ENCODE assay signal across 30 cellular contexts in the genomic region with DNA sequence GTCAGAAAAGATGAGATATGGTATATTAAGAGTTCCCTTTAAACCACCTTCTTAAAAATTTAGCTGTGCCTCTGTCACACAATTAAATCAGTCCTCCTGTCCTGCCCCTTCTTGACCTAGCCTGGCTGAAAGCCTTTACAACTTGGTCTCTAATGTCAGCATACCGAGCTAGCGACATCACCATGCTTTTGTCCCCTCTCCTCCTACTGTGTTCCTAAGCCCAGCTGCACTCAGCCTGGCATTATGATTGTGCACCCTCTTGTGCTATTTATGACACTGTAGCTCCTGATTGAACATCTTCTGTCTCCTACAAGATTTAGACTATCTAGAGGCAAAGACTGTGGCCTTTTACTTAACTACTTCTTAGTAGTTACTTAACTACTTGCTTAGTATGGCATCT. TPM values are rescaled to one million over a fixed set of nuclear protein-coding genes. Genes with fewer than 3 reads are reported as not detected.
DNase-seq lines count a peak whose midpoint lies in the region; ATAC-seq, FAIRE-seq and TF ChIP-seq lines count a peak whose summit lies in the region.
"Had no signal": no experiment of that assay in that cellular context is flagged by ENCODE, and none has a peak within 500 bp of the region (broad histone marks: within the 10 kb centered on the region; RNA-seq: fewer than 3 reads in every experiment).

No MANE protein-coding gene starts in this region.

- no peaks in the 10 kb centered on the region for H3F3A ChIP-seq in GM23338 (replicated peaks; ENCODE audit: low read depth)

- H3K56ac ChIP-seq in H1 (replicated peaks; ENCODE audit: insufficient read length, low read depth, low read length), result no peak overlapping the region

- no peaks in the 10 kb centered on the region for H3K9me3 Mint-ChIP-seq in GM23338
- H3K9me3 Mint-ChIP-seq: activated CD8-positive, alpha-beta T cell treated with anti-CD3 and anti-CD28 coated beads for 36 hours; activated naive CD8-positive, alpha-beta T cell treated with anti-CD3 and anti-CD28 coated beads, Interleukin-2, amount 50 U/mL, for 24 hours; nephron progenitor cell had no signal

- TF ChIP-seq EP300 in H1 (IDR thresholded peaks at IDR 0.05; ENCODE audit: borderline replicate concordance in 1 of 2, low read depth in 2 of 2, low read length in 2 of 2), result no peak

- no peaks in the 10 kb centered on the region for H3K27me3 Mint-ChIP-seq in GM23338 (ENCODE audit: insufficient read depth, low read depth, poor library complexity)

- H3K4me1 ChIP-seq in GM23338 (ENCODE audit: insufficient read depth), result no peaks in the 10 kb centered on the region
- H3K4me1 ChIP-seq in H1 (replicated peaks in 1 of 4; ENCODE audit: control insufficient read depth in 3 of 4, insufficient read depth in 4 of 4, low read length in 3 of 4), result peaks cover 0 to 3% (median 1%) of the 10 kb centered on the region in 4 experiments; a peak in 2 of 7 replicates
- no peaks in the 10 kb centered on the region for H3K4me1 ChIP-seq in mesenchymal stem cell (ENCODE audit: control insufficient read depth, insufficient read depth, low read depth, low read length)
- no peaks in the 10 kb centered on the region for H3K4me1 ChIP-seq in vagina
- H3K4me1 ChIP-seq: body of pancreas, left ventricle myocardium inferior, upper lobe of left lung had no signal

- WGBS in H1 (ENCODE audit: extremely low coverage in 1 of 2, insufficient coverage in 1 of 2, insufficient read length in 1 of 2, insufficient replicate concordance in 2 of 2, low coverage in 1 of 2, low lambda C conversion rate in 2 of 2, missing lambda C conversion rate in 1 of 2), 2 experiments, result 74% methylated on average over 2 of the region's 2 CpGs; no CpG with 5 or more reads in 1 of the 2 experiments
- 86% methylated on average over 2 of the region's 2 CpGs for WGBS in mesenchymal stem cell

- no peak overlapping the region for H3K27ac Mint-ChIP-seq in GM23338
- H3K27ac Mint-ChIP-seq: activated CD8-positive, alpha-beta T cell treated with anti-CD3 and anti-CD28 coated beads for 36 hours; activated naive CD8-positive, alpha-beta T cell treated with anti-CD3 and anti-CD28 coated beads, Interleukin-2, amount 50 U/mL, for 24 hours; nephron progenitor cell had no signal

- DNase-seq in A172 (ENCODE audit: low spot score) (peak; percentile 12), GM23338 (ENCODE audit: low spot score) (peak; percentile 27), H1 (ENCODE audit: low read depth in 1 of 2, low spot score in 2 of 2) (peak in 1 of 2 experiments; percentile 7), mesenchymal stem cell (peak; percentile 15), G401 (ENCODE audit: low spot score) (no peak), vagina (ENCODE audit: extremely low spot score in 2 of 2) (no peak), NOMO-1 treated with dmso at 0.1 percent for 144 hours (lab: John Stamatoyannopoulos, UW; ENCODE audit: unreplicated experiment) (no peak)
- DNase-seq in activated CD8-positive, alpha-beta memory T cell treated with anti-CD3 and anti-CD28 coated beads for 24 hours, result no peak
- DNase-seq: ACHN; activated CD8-positive, alpha-beta T cell treated with anti-CD3 and anti-CD28 coated beads for 36 hours; activated gamma-delta T cell; activated naive CD8-positive, alpha-beta T cell treated with anti-CD3 and anti-CD28 coated beads, Interleukin-2, amount 50 U/mL, for 24 hours; body of pancreas; glutamatergic neuron; KBM-7; left ventricle myocardium inferior; MM.1S; NCI-H1417 treated with DMSO at 0.1 percent for 48 hours; NCI-H2107; NCI-H524; nephron progenitor cell; NK-92 treated with Interleukin-12 subunit alpha and Interleukin-12 subunit beta, amount 100 ng/mL, for 24 hours; posterior cingulate gyrus; sigmoid colon; T-helper 1 cell; upper lobe of left lung had no signal

- POLR2A ChIA-PET in H1 (lab: Charles Lee; ENCODE audit: partially characterized antibody), result interaction anchor here (0.7 kb wide), 1 partner anchor 286 kb away, joined by 3 read pairs; no protein-coding TSS in a partner anchor

- FAIRE-seq in H1 (lab: Jason Lieb, UNC), result no peak
- FAIRE-seq: D721Med had no signal

- H3K18ac ChIP-seq in H1 (ENCODE audit: extremely low read depth, low read length) (no peak overlapping the region), mesenchymal stem cell (ENCODE audit: low read depth in 1 of 2, low read length in 2 of 2) (no peak overlapping the region)

- no peak for TF ChIP-seq POLR2A in H1 (IDR thresholded peaks at IDR 0.05; ENCODE audit: control extremely low read depth in 1 of 2, low read depth in 2 of 2, low read length in 2 of 2)
- TF ChIP-seq POLR2A in vagina (IDR thresholded peaks at IDR 0.05), result no peak

- no peak overlapping the region for H2BK120ac ChIP-seq in H1 (replicated peaks; ENCODE audit: low read depth, low read length)
- no peak overlapping the region for H2BK120ac ChIP-seq in mesenchymal stem cell (ENCODE audit: low read depth, low read length)

- H3K4ac ChIP-seq in H1 (replicated peaks; ENCODE audit: insufficient read length, low read depth, low read length) (no peak overlapping the region), mesenchymal stem cell (ENCODE audit: low read depth in 1 of 2, low read length in 2 of 2) (no peak overlapping the region)

- no peak overlapping the region; the same call in 1 of the 2 replicates for H2BK20ac ChIP-seq in H1 (ENCODE audit: low read length)

- H4K8ac ChIP-seq in H1 (ENCODE audit: extremely low read depth, insufficient read depth, low read length), result no peak overlapping the region
- no peak overlapping the region for H4K8ac ChIP-seq in mesenchymal stem cell (ENCODE audit: low read length)

- H2AK5ac ChIP-seq in H1 (ENCODE audit: low read depth, low read length) (no peak overlapping the region), mesenchymal stem cell (ENCODE audit: low read length, severe bottlenecking) (no peak overlapping the region)

- H3K9me2 ChIP-seq in GM23338 (ENCODE audit: insufficient read depth), result no peaks in the 10 kb centered on the region

- H3K27me3 ChIP-seq in GM23338 (ENCODE audit: insufficient read depth) (no peaks in the 10 kb centered on the region), H1 (replicated peaks in 1 of 4; ENCODE audit: control insufficient read depth in 3 of 4, extremely low read depth in 1 of 4, insufficient read depth in 3 of 4, low read length in 3 of 4) (no peaks in the 10 kb centered on the region), mesenchymal stem cell (ENCODE audit: control insufficient read depth in 1 of 2, insufficient read depth in 1 of 2, low read length in 2 of 2) (no peaks in the 10 kb centered on the region), vagina (no peaks in the 10 kb centered on the region)
- H3K27me3 ChIP-seq: BLaER1, body of pancreas, sigmoid colon, upper lobe of left lung had no signal

- H3K4me2 ChIP-seq in GM23338 (no peak overlapping the region), H1 (ENCODE audit: insufficient read depth in 1 of 2, low read depth in 2 of 2, low read length in 2 of 2) (no peak overlapping the region), mesenchymal stem cell (ENCODE audit: low read length, poor library complexity, severe bottlenecking) (no peak overlapping the region)
- H3K4me2 ChIP-seq: BLaER1 had no signal

- TF ChIP-seq CTCF in GM23338 (conservative IDR thresholded peaks at IDR 0.05; ENCODE audit: low read depth in 2 of 2) (no peak), H1 (IDR thresholded peaks at IDR 0.05; ENCODE audit: control extremely low read depth in 1 of 3, insufficient read depth in 1 of 3, low read depth in 1 of 3, low read length in 3 of 3) (no peak), vagina (IDR thresholded peaks at IDR 0.05) (no peak)

- intact Hi-C loops in vagina (cut with DNase I), result no loop called here

- H3K4me3 ChIP-seq in GM23338 (no peak overlapping the region), H1 (ENCODE audit: extremely low read depth in 1 of 4, insufficient read depth in 2 of 4, low read depth in 3 of 4, low read length in 4 of 4) (no peak overlapping the region), mesenchymal stem cell (ENCODE audit: insufficient read depth in 1 of 2, low read depth in 1 of 2, low read length in 2 of 2) (no peak overlapping the region), vagina (no peak overlapping the region)
- H3K4me3 ChIP-seq: BLaER1, body of pancreas, left ventricle myocardium inferior, sigmoid colon, upper lobe of left lung had no signal

- H3K4me3 Mint-ChIP-seq in GM23338, result no peak overlapping the region
- H3K4me3 Mint-ChIP-seq: activated CD8-positive, alpha-beta T cell treated with anti-CD3 and anti-CD28 coated beads for 36 hours; activated naive CD8-positive, alpha-beta T cell treated with anti-CD3 and anti-CD28 coated beads, Interleukin-2, amount 50 U/mL, for 24 hours; nephron progenitor cell had no signal

- H2BK15ac ChIP-seq in H1 (ENCODE audit: low read length), result no peak overlapping the region
- no peak overlapping the region for H2BK15ac ChIP-seq in mesenchymal stem cell (ENCODE audit: low read depth, poor library complexity, severe bottlenecking)

- H3K9ac ChIP-seq in H1 (replicated peaks in 1 of 4; ENCODE audit: extremely low read depth in 1 of 4, low read depth in 3 of 4, low read length in 3 of 4), result no peak overlapping the region
- H3K9ac ChIP-seq in mesenchymal stem cell (ENCODE audit: low read length), result no peak overlapping the region
- H3K9ac ChIP-seq: BLaER1 had no signal

- peak; percentile 79 for ATAC-seq in GM23338
- ATAC-seq: activated CD4-positive, CD25-positive, alpha-beta regulatory T cell treated with anti-CD3 and anti-CD28 coated beads, Interleukin-2, amount 50 U/mL, for 24 hours; activated CD8-positive, alpha-beta T cell treated with anti-CD3 and anti-CD28 coated beads for 36 hours; activated naive CD8-positive, alpha-beta T cell treated with anti-CD3 and anti-CD28 coated beads, Interleukin-2, amount 50 U/mL, for 24 hours; body of pancreas; Panc1 had no signal

- H3K4me1 Mint-ChIP-seq in GM23338, result no peaks in the 10 kb centered on the region; the same call in 2 of the 3 replicates
- H3K4me1 Mint-ChIP-seq: activated naive CD8-positive, alpha-beta T cell treated with anti-CD3 and anti-CD28 coated beads, Interleukin-2, amount 50 U/mL, for 24 hours had no signal

- H3K79me1 ChIP-seq in H1 (ENCODE audit: low read depth, low read length) (no peaks in the 10 kb centered on the region), mesenchymal stem cell (replicated peaks; ENCODE audit: low read length, poor library complexity, severe bottlenecking) (no peaks in the 10 kb centered on the region)

- CTCF ChIA-PET in H1 (lab: Charles Lee; ENCODE audit: partially characterized antibody), result interaction anchor here (0.6 to 1.4 kb wide), 8 partner anchors 8 to 688 kb away, joined by 3 read pairs; no protein-coding TSS in a partner anchor

- no peak overlapping the region for H3K23ac ChIP-seq in H1 (ENCODE audit: insufficient read length)
- no peak overlapping the region for H3K23ac ChIP-seq in mesenchymal stem cell (ENCODE audit: low read length in 2 of 2)

- H3K79me2 ChIP-seq in GM23338 (replicated peaks; ENCODE audit: insufficient read depth) (no peaks in the 10 kb centered on the region), H1 (ENCODE audit: control insufficient read depth in 1 of 2, insufficient read depth in 2 of 2, low read length in 2 of 2) (no peaks in the 10 kb centered on the region)

- H3K36me3 Mint-ChIP-seq in GM23338 (ENCODE audit: low read depth), result no peaks in the 10 kb centered on the region

- H3K36me3 ChIP-seq in GM23338 (ENCODE audit: insufficient read depth), result no peaks in the 10 kb centered on the region
- no peaks in the 10 kb centered on the region for H3K36me3 ChIP-seq in H1 (ENCODE audit: control insufficient read depth in 2 of 4, insufficient read depth in 4 of 4, low read length in 3 of 4)
- no peaks in the 10 kb centered on the region for H3K36me3 ChIP-seq in mesenchymal stem cell (ENCODE audit: control insufficient read depth in 1 of 2, insufficient read depth in 2 of 2, low read depth in 1 of 2, low read length in 2 of 2)
- no peaks in the 10 kb centered on the region for H3K36me3 ChIP-seq in vagina
- H3K36me3 ChIP-seq: BLaER1, left ventricle myocardium inferior, sigmoid colon, upper lobe of left lung had no signal

- H3K14ac ChIP-seq in H1 (ENCODE audit: insufficient read length) (no peak overlapping the region), mesenchymal stem cell (ENCODE audit: low read length in 2 of 2) (no peak overlapping the region)

- no peak overlapping the region for H2BK12ac ChIP-seq in H1 (ENCODE audit: low read depth, low read length)
- H2BK12ac ChIP-seq in mesenchymal stem cell (ENCODE audit: low read length in 2 of 2), result no peak overlapping the region

- H4K91ac ChIP-seq in H1 (replicated peaks; ENCODE audit: insufficient read length, low read length) (no peak overlapping the region), mesenchymal stem cell (ENCODE audit: low read length) (no peak overlapping the region)

- H2AFZ ChIP-seq in GM23338, result no peak overlapping the region
- H2AFZ ChIP-seq in H1 (ENCODE audit: low read length), result no peak overlapping the region
- no peak overlapping the region for H2AFZ ChIP-seq in mesenchymal stem cell (ENCODE audit: low read depth, low read length)

- no peak overlapping the region for H4K5ac ChIP-seq in H1 (ENCODE audit: insufficient read length, low read depth, low read length)

- H4K20me1 ChIP-seq in GM23338 (replicated peaks; ENCODE audit: insufficient read depth) (no peaks in the 10 kb centered on the region), H1 (replicated peaks in 1 of 2; ENCODE audit: control insufficient read depth in 1 of 2, insufficient read depth in 2 of 2, low read length in 2 of 2) (no peaks in the 10 kb centered on the region)
- H4K20me1 ChIP-seq: BLaER1 had no signal

- TF ChIP-seq RAD21 in H1 (IDR thresholded peaks at IDR 0.05 in 1 of 2, conservative IDR thresholded peaks at IDR 0.05 in 1 of 2; ENCODE audit: low read depth in 2 of 2, low read length in 2 of 2), result no peak

- H3K9me3 ChIP-seq in H1 (ENCODE audit: insufficient read depth in 2 of 2, low read depth in 1 of 2, low read length in 1 of 2) (no peaks in the 10 kb centered on the region), mesenchymal stem cell (ENCODE audit: control insufficient read depth, low read length) (no peaks in the 10 kb centered on the region), vagina (no peaks in the 10 kb centered on the region)
- H3K9me3 ChIP-seq: BLaER1, body of pancreas, left ventricle myocardium inferior, sigmoid colon, upper lobe of left lung had no signal

- H2BK5ac ChIP-seq in H1 (ENCODE audit: low read depth, low read length) (no peak overlapping the region), mesenchymal stem cell (ENCODE audit: low read depth, low read length, poor library complexity, severe bottlenecking) (no peak overlapping the region)

- H3K27ac ChIP-seq in GM23338 (ENCODE audit: low read depth) (no peak overlapping the region), H1 (ENCODE audit: low read depth, low read length) (no peak overlapping the region), mesenchymal stem cell (ENCODE audit: low read length, poor library complexity, severe bottlenecking) (no peak overlapping the region), vagina (no peak overlapping the region)
- H3K27ac ChIP-seq: BLaER1, body of pancreas, left ventricle myocardium inferior, sigmoid colon, upper lobe of left lung had no signal

- H3K23me2 ChIP-seq in H1 (ENCODE audit: low read depth, low read length), result no peaks in the 10 kb centered on the region

- in situ Hi-C loops in G401 (cut with HindIII; ENCODE audit: low sequenced_read_pairs), result no loop called here

RNA-seq across cellular contexts. Expression of a gene that starts 29.2 kb away (rescaled TPM):
- 0.02 TPM in 1 of 2 replicates, not detected in the other for total RNA-seq in A172 (2014; rRNA removed; shearing (Covaris generic))
- total RNA-seq in GM23338 (2014; rRNA removed; shearing (Covaris generic)), result 1.5 and 1.7 TPM in 2 replicates
- polyA plus RNA-seq in GM23338 (2016; fragmentation: Nextera tagmentation; extraction: Ambion mirVana) (0.52 and 0.64 TPM in 2 replicates), H1 (2011; rRNA removed) (0.02 and 0.05 TPM in 2 replicates)
- total RNA-seq in H1 (2021; fragmentation: NEBNext Ultra II Directional; extraction: Animal tissue kit (Norgen Biotek cat#: 25700)), result 0.71 and 0.92 TPM in 2 replicates
- polyA plus RNA-seq in H1 (2011; cell fraction: cytosol; rRNA removed), result 0.13 TPM
- polyA plus RNA-seq in H1 (2011; cell fraction: nucleus; rRNA removed), result 0.07 TPM
- 0.14 to 0.21 TPM (median 0.17 TPM) in 4 replicates for polyA plus RNA-seq in H1 (2012, experiment 1 of 2)
- polyA plus RNA-seq in H1 (2012, experiment 2 of 2), result not detected
- polyA plus RNA-seq in H1 (2013, experiment 1 of 2), result 0.22 TPM
- 0.22 TPM for polyA plus RNA-seq in H1 (2013, experiment 2 of 2)
- polyA minus RNA-seq in H1 (2011; rRNA and poly(A)+ RNA removed), result 0.41 and 0.66 TPM in 2 replicates
- not detected for polyA minus RNA-seq in H1 (2011; cell fraction: cytosol; rRNA and poly(A)+ RNA removed)
- polyA minus RNA-seq in H1 (2011; cell fraction: nucleus; rRNA and poly(A)+ RNA removed), result 0.70 TPM
- not detected for polyA plus RNA-seq in mesenchymal stem cell (2013, experiment 1 of 2)
- polyA plus RNA-seq in mesenchymal stem cell (2013, experiment 2 of 2), result not detected
- not detected in 2 replicates for total RNA-seq in G401 (2014; rRNA removed; shearing (Covaris generic))
- total RNA-seq in vagina, result not detected

RNA-seq across cellular contexts. Expression of a gene that starts 30.7 kb away (rescaled TPM):
- total RNA-seq in A172 (2014; rRNA removed; shearing (Covaris generic)), result 0.14 TPM in 1 of 2 replicates, not detected in the other
- total RNA-seq in GM23338 (2014; rRNA removed; shearing (Covaris generic)), result 2.0 and 3.7 TPM in 2 replicates
- polyA plus RNA-seq in GM23338 (2016; fragmentation: Nextera tagmentation; extraction: Ambion mirVana) (0.35 and 0.48 TPM in 2 replicates), H1 (2011; rRNA removed) (2.9 and 3.7 TPM in 2 replicates)
- total RNA-seq in H1 (2021; fragmentation: NEBNext Ultra II Directional; extraction: Animal tissue kit (Norgen Biotek cat#: 25700)), result 2.6 and 2.8 TPM in 2 replicates
- polyA plus RNA-seq in H1 (2011; cell fraction: cytosol; rRNA removed), result 3.2 TPM
- polyA plus RNA-seq in H1 (2011; cell fraction: nucleus; rRNA removed), result 5.6 TPM
- 1.8 to 3.4 TPM (median 2.4 TPM) in 4 replicates for polyA plus RNA-seq in H1 (2012, experiment 1 of 2)
- polyA plus RNA-seq in H1 (2012, experiment 2 of 2), result 0.87 TPM
- 1.7 TPM for polyA plus RNA-seq in H1 (2013, experiment 1 of 2)
- 1.5 TPM for polyA plus RNA-seq in H1 (2013, experiment 2 of 2)
- polyA minus RNA-seq in H1 (2011; rRNA and poly(A)+ RNA removed), result 3.7 and 6.2 TPM in 2 replicates
- 2.8 TPM for polyA minus RNA-seq in H1 (2011; cell fraction: cytosol; rRNA and poly(A)+ RNA removed)
- 3.4 TPM for polyA minus RNA-seq in H1 (2011; cell fraction: nucleus; rRNA and poly(A)+ RNA removed)
- 0.07 TPM for polyA plus RNA-seq in mesenchymal stem cell (2013, experiment 1 of 2)
- 0.12 TPM for polyA plus RNA-seq in mesenchymal stem cell (2013, experiment 2 of 2)
- total RNA-seq in G401 (2014; rRNA removed; shearing (Covaris generic)), result not detected in 2 replicates
- total RNA-seq in vagina, result 2.9 TPM
- total RNA-seq: activated CD8-positive, alpha-beta T cell treated with anti-CD3 and anti-CD28 coated beads for 36 hours; left ventricle myocardium inferior had no signal

RNA-seq across cellular contexts. Expression of a gene that starts 34.3 kb away (rescaled TPM):
- 7.3 and 8.2 TPM in 2 replicates for total RNA-seq in A172 (2014; rRNA removed; shearing (Covaris generic))
- 23.5 and 24.2 TPM in 2 replicates for total RNA-seq in GM23338 (2014; rRNA removed; shearing (Covaris generic))
- 32.6 and 50.7 TPM in 2 replicates for polyA plus RNA-seq in GM23338 (2016; fragmentation: Nextera tagmentation; extraction: Ambion mirVana)
- 29.8 and 30.3 TPM in 2 replicates for total RNA-seq in H1 (2021; fragmentation: NEBNext Ultra II Directional; extraction: Animal tissue kit (Norgen Biotek cat#: 25700))
- 2.2 and 3.0 TPM in 2 replicates for polyA plus RNA-seq in H1 (2011; rRNA removed)
- polyA plus RNA-seq in H1 (2011; cell fraction: cytosol; rRNA removed), result 4.5 TPM
- 4.5 TPM for polyA plus RNA-seq in H1 (2011; cell fraction: nucleus; rRNA removed)
- 3.9 to 11.7 TPM (median 5.3 TPM) in 4 replicates for polyA plus RNA-seq in H1 (2012, experiment 1 of 2)
- 0.49 TPM for polyA plus RNA-seq in H1 (2012, experiment 2 of 2)
- 15.2 TPM for polyA plus RNA-seq in H1 (2013, experiment 1 of 2)
- 14.8 TPM for polyA plus RNA-seq in H1 (2013, experiment 2 of 2)
- 11.4 and 13.2 TPM in 2 replicates for polyA minus RNA-seq in H1 (2011; rRNA and poly(A)+ RNA removed)
- polyA minus RNA-seq in H1 (2011; cell fraction: cytosol; rRNA and poly(A)+ RNA removed), result 7.0 TPM
- 31.6 TPM for polyA minus RNA-seq in H1 (2011; cell fraction: nucleus; rRNA and poly(A)+ RNA removed)
- polyA plus RNA-seq in mesenchymal stem cell (2013, experiment 1 of 2), result 17.8 TPM
- polyA plus RNA-seq in mesenchymal stem cell (2013, experiment 2 of 2), result 17.9 TPM
- total RNA-seq in G401 (2014; rRNA removed; shearing (Covaris generic)), result 5.6 and 6.8 TPM in 2 replicates
- total RNA-seq in vagina, result 25.5 TPM

Comparison
In these comparisons a context has a peak if more than half of its experiments do, and no peak if none do; other contexts are left out.
1. DNase-seq: peak in A172 (single experiment), GM23338 (single experiment) and mesenchymal stem cell (single experiment); none in G401 (single experiment), activated CD8-positive, alpha-beta memory T cell treated with anti-CD3 and anti-CD28 coated beads for 24 hours (single experiment), vagina (0 of 2) and NOMO-1 treated with dmso at 0.1 percent for 144 hours (single experiment).